Comparison of ENCODE assay signal across 9 cellular contexts in genomic region chr14:76919431-76919810, GRCh38.
DNase-seq lines count a peak whose midpoint lies in the region; FAIRE-seq and TF ChIP-seq lines count a peak whose summit lies in the region.
"Had no signal": no experiment of that assay in that cellular context is flagged by ENCODE, and none has a peak within 500 bp of the region (broad histone marks: within the 10 kb centered on the region; RNA-seq: fewer than 3 reads in every experiment).

No MANE protein-coding gene starts in this region.

- no peaks in the 10 kb centered on the region for H3K27me3 Mint-ChIP-seq in activated CD4-positive, alpha-beta T cell treated with anti-CD3 and anti-CD28 coated beads, Interleukin-2, amount 10 ng/mL, durations not matched to agents 24 days and 14 days

- peak overlapping the region; percentile 98 for H2BK120ac ChIP-seq in mesenchymal stem cell (ENCODE audit: low read depth, low read length)

- FAIRE-seq in GM19239 (lab: Jason Lieb, UNC) = no peak

- no peak overlapping the region for H3K4me3 Mint-ChIP-seq in activated CD4-positive, alpha-beta T cell treated with anti-CD3 and anti-CD28 coated beads, Interleukin-2, amount 10 ng/mL, durations not matched to agents 24 days and 14 days

- peak overlapping the region; percentile 9 to 14 for H3K4me3 ChIP-seq in cardiac fibroblast (replicated peaks in 1 of 2; ENCODE audit: low read depth in 2 of 2, low read length in 2 of 2)
- H3K4me3 ChIP-seq in mesenchymal stem cell (ENCODE audit: insufficient read depth in 1 of 2, low read depth in 1 of 2, low read length in 2 of 2) = peak overlapping the region in 1 of 2 experiments; percentile 52
- peak overlapping the region in 1 of 2 donors; percentile 3 for H3K4me3 ChIP-seq in tibial artery
- H3K4me3 ChIP-seq: ovary had no signal

- H3K23ac ChIP-seq in mesenchymal stem cell (ENCODE audit: low read length in 2 of 2) = peak overlapping the region in 1 of 2 experiments; percentile 94

- 31% methylated on average over 5 of the region's 6 CpGs for WGBS in mesenchymal stem cell

- peak overlapping the region; percentile 97 for H2BK5ac ChIP-seq in mesenchymal stem cell (ENCODE audit: low read depth, low read length, poor library complexity, severe bottlenecking)

- peak overlapping the region; percentile 96 for H4K8ac ChIP-seq in mesenchymal stem cell (ENCODE audit: low read length)

- H3K27ac ChIP-seq in mesenchymal stem cell (ENCODE audit: low read length, poor library complexity, severe bottlenecking) = peak overlapping the region; percentile 100
- peak overlapping the region; percentile 79 to 84 for H3K27ac ChIP-seq in tibial artery

- peak overlapping the region; percentile 82 for H3K9ac ChIP-seq in mesenchymal stem cell (ENCODE audit: low read length)

- peaks cover 44% of the 10 kb centered on the region for H3K4me1 Mint-ChIP-seq in activated CD4-positive, alpha-beta T cell treated with anti-CD3 and anti-CD28 coated beads, Interleukin-2, amount 10 ng/mL, durations not matched to agents 24 days and 14 days

- no peaks in the 10 kb centered on the region for H3K79me1 ChIP-seq in mesenchymal stem cell (replicated peaks; ENCODE audit: low read length, poor library complexity, severe bottlenecking)

- H2BK12ac ChIP-seq in mesenchymal stem cell (ENCODE audit: low read length in 2 of 2) = peak overlapping the region; percentile 97 to 100

- intact Hi-C loops in activated CD4-positive, alpha-beta T cell treated with anti-CD3 and anti-CD28 coated beads, Interleukin-2, amount 10 ng/mL, durations not matched to agents 24 days and 14 days (cut with micrococcal nuclease) = no loop called here
- intact Hi-C loops in tibial artery (cut with DNase I; ENCODE audit: low total_unique reads) = loop anchor here (1.0 to 5.0 kb wide), 3 partner anchors 37 to 133 kb away; partner anchors contain the start of gene IRF2BPL

- peak overlapping the region; percentile 99 for H2AK5ac ChIP-seq in mesenchymal stem cell (ENCODE audit: low read length, severe bottlenecking)

- H3K27ac Mint-ChIP-seq in activated CD4-positive, alpha-beta T cell treated with anti-CD3 and anti-CD28 coated beads, Interleukin-2, amount 10 ng/mL, durations not matched to agents 24 days and 14 days = peak overlapping the region; percentile 15

- no peaks in the 10 kb centered on the region for H3K9me3 ChIP-seq in mesenchymal stem cell (ENCODE audit: control insufficient read depth, low read length)
- no peaks in the 10 kb centered on the region for H3K9me3 ChIP-seq in tibial artery
- H3K9me3 ChIP-seq: ovary had no signal

- peak overlapping the region; percentile 98 for H2BK15ac ChIP-seq in mesenchymal stem cell (ENCODE audit: low read depth, poor library complexity, severe bottlenecking)

- H3K9me3 Mint-ChIP-seq in activated CD4-positive, alpha-beta T cell treated with anti-CD3 and anti-CD28 coated beads, Interleukin-2, amount 10 ng/mL, durations not matched to agents 24 days and 14 days = no peaks in the 10 kb centered on the region

- DNase-seq in activated CD4-positive, alpha-beta T cell treated with anti-CD3 and anti-CD28 coated beads, Interleukin-2, amount 10 ng/mL, durations not matched to agents 24 days and 14 days = no peak
- no peak for DNase-seq in activated CD4-positive, alpha-beta T cell treated with anti-CD3 and anti-CD28 coated beads, Interleukin-2, amount 50 U/mL, for 1 hour
- DNase-seq in cardiac fibroblast (ENCODE audit: low read depth in 2 of 2) (no peak), mesenchymal stem cell (no peak), tibial artery (no peak), NCI-H146 treated with DMSO at 0.1 percent for 48 hours (lab: John Stamatoyannopoulos, UW; ENCODE audit: unreplicated experiment) (no peak), GM19239 (ENCODE audit: insufficient read length, low spot score) (no peak), SKM-1 (lab: John Stamatoyannopoulos, UW; ENCODE audit: unreplicated experiment) (no peak)

- no peaks in the 10 kb centered on the region for H3K36me3 Mint-ChIP-seq in activated CD4-positive, alpha-beta T cell treated with anti-CD3 and anti-CD28 coated beads, Interleukin-2, amount 10 ng/mL, durations not matched to agents 24 days and 14 days (ENCODE audit: low read depth)

- H3K4me2 ChIP-seq in mesenchymal stem cell (ENCODE audit: low read length, poor library complexity, severe bottlenecking) = peak overlapping the region; percentile 37

- no peak for TF ChIP-seq CTCF in cardiac fibroblast (IDR thresholded peaks at IDR 0.05; ENCODE audit: low read depth, low read length)
- TF ChIP-seq CTCF in tibial artery (IDR thresholded peaks at IDR 0.05) = no peak

- no peaks in the 10 kb centered on the region for H3K36me3 ChIP-seq in mesenchymal stem cell (ENCODE audit: control insufficient read depth in 1 of 2, insufficient read depth in 2 of 2, low read depth in 1 of 2, low read length in 2 of 2)
- no peaks in the 10 kb centered on the region for H3K36me3 ChIP-seq in tibial artery
- H3K36me3 ChIP-seq: ovary had no signal

- H3K4ac ChIP-seq in mesenchymal stem cell (ENCODE audit: low read depth in 1 of 2, low read length in 2 of 2) = peak overlapping the region; percentile 99

- H3K14ac ChIP-seq in mesenchymal stem cell (ENCODE audit: low read length in 2 of 2) = peak overlapping the region in 1 of 2 experiments; percentile 30

- H4K91ac ChIP-seq in mesenchymal stem cell (ENCODE audit: low read length) = peak overlapping the region; percentile 97

- H2AFZ ChIP-seq in mesenchymal stem cell (ENCODE audit: low read depth, low read length) = no peak overlapping the region

- H3K27me3 ChIP-seq in mesenchymal stem cell (ENCODE audit: control insufficient read depth in 1 of 2, insufficient read depth in 1 of 2, low read length in 2 of 2) (no peaks in the 10 kb centered on the region), tibial artery (no peaks in the 10 kb centered on the region)
- H3K27me3 ChIP-seq: ovary had no signal

- H3K4me1 ChIP-seq in mesenchymal stem cell (ENCODE audit: control insufficient read depth, insufficient read depth, low read depth, low read length) (peaks cover 69% of the 10 kb centered on the region), tibial artery (peaks cover 10 to 58% (median 48%) of the 10 kb centered on the region in 4 donors)

- H3K18ac ChIP-seq in mesenchymal stem cell (ENCODE audit: low read depth in 1 of 2, low read length in 2 of 2) = peak overlapping the region; percentile 90 to 99
